12 cellular contexts compared by ENCODE assay signal in the genomic region with DNA sequence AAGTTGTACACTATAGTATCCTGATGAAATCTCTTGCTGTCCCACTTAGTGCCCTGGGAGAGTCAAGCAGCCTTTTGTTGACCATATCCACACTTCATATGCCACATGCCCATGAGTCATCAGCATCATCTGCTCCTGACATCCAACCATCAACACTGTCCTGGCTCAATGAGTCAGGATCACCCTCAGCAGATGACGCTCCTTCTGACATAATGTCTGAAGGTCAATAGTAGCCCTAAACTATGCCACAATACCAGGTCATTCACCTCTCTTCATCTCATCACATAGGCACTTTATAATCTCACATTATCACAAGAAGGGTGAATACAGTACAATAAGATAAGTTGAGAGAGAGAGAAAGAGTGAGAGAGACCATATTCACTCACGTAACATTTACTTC.
DNase-seq lines count a peak whose midpoint lies in the region; ATAC-seq, FAIRE-seq and TF ChIP-seq lines count a peak whose summit lies in the region.
"Had no signal": no experiment of that assay in that cellular context is flagged by ENCODE, and none has a peak within 500 bp of the region (broad histone marks: within the 10 kb centered on the region; RNA-seq: fewer than 3 reads in every experiment).

No MANE protein-coding gene starts in this region.

- no peaks in the 10 kb centered on the region for H3K9me2 ChIP-seq in hepatocyte (replicated peaks; ENCODE audit: insufficient read depth)

- no peak for TF ChIP-seq POLR2A in A549 (IDR thresholded peaks at IDR 0.05; ENCODE audit: low read length)

- no peaks in the 10 kb centered on the region for H3K36me3 Mint-ChIP-seq in activated T-helper 17 cell treated with anti-CD3 and anti-CD28 coated beads, Interleukin-2, amount 50 U/mL, for 72 hours (ENCODE audit: low read depth)

- H3K4me3 ChIP-seq in A549 = no peak overlapping the region
- no peak overlapping the region for H3K4me3 ChIP-seq in hepatocyte
- H3K4me3 ChIP-seq: right atrium auricular region had no signal

- H3K9me3 Mint-ChIP-seq in activated T-helper 17 cell treated with anti-CD3 and anti-CD28 coated beads, Interleukin-2, amount 50 U/mL, for 72 hours = peaks cover 3% of the 10 kb centered on the region

- H3K27me3 Mint-ChIP-seq in activated T-helper 17 cell treated with anti-CD3 and anti-CD28 coated beads, Interleukin-2, amount 50 U/mL, for 72 hours = peaks cover 8% of the 10 kb centered on the region

- H3K36me3 ChIP-seq in hepatocyte (replicated peaks; ENCODE audit: insufficient read depth, low read depth) = no peaks in the 10 kb centered on the region
- H3K36me3 ChIP-seq: right atrium auricular region had no signal

- no peak overlapping the region for H3K4me3 Mint-ChIP-seq in activated T-helper 17 cell treated with anti-CD3 and anti-CD28 coated beads, Interleukin-2, amount 50 U/mL, for 72 hours

- H3K27me3 ChIP-seq in hepatocyte = no peaks in the 10 kb centered on the region
- H3K27me3 ChIP-seq: right atrium auricular region had no signal

- no peaks in the 10 kb centered on the region for H3K79me2 ChIP-seq in hepatocyte

- H3K27ac ChIP-seq in A549 (peak overlapping the region; percentile 81 to 87), hepatocyte (no peak overlapping the region)
- H3K27ac ChIP-seq: right atrium auricular region had no signal

- no peak overlapping the region for H2AFZ ChIP-seq in hepatocyte

- H3K4me1 Mint-ChIP-seq in activated T-helper 17 cell treated with anti-CD3 and anti-CD28 coated beads, Interleukin-2, amount 50 U/mL, for 72 hours = no peaks in the 10 kb centered on the region

- FAIRE-seq in A549 (lab: Jason Lieb, UNC) = peak; percentile 86

- TF ChIP-seq RAD21 in A549 (conservative IDR thresholded peaks at IDR 0.05 in 1 of 2, IDR thresholded peaks at IDR 0.05 in 1 of 2) = peak in 1 of 2 experiments; percentile 47; a peak in 2 of 5 replicates

- H3K27ac Mint-ChIP-seq in activated T-helper 17 cell treated with anti-CD3 and anti-CD28 coated beads, Interleukin-2, amount 50 U/mL, for 72 hours = no peak overlapping the region

- no peak for TF ChIP-seq CTCF in A549 (IDR thresholded peaks at IDR 0.05)
- TF ChIP-seq CTCF in hepatocyte (IDR thresholded peaks at IDR 0.05; ENCODE audit: poor library complexity) = no peak

- peak; percentile 75 to 91; a peak in 3 of 5 replicates for TF ChIP-seq EP300 in A549 (IDR thresholded peaks at IDR 0.05)

- WGBS in A549 (ENCODE audit: missing lambda C conversion rate) = 45% methylated on average over 2 of the region's 2 CpGs
- WGBS in hepatocyte (ENCODE audit: low lambda C conversion rate, missing lambda C conversion rate) = 93% methylated on average over 2 of the region's 2 CpGs

- peak overlapping the region; percentile 55 for H3K4me2 ChIP-seq in A549
- no peak overlapping the region for H3K4me2 ChIP-seq in hepatocyte

- peaks cover 27% of the 10 kb centered on the region for H3K4me1 ChIP-seq in A549
- H3K4me1 ChIP-seq in hepatocyte (ENCODE audit: insufficient read depth) = no peaks in the 10 kb centered on the region
- H3K4me1 ChIP-seq: right atrium auricular region had no signal

- H3K9me3 ChIP-seq in A549 (no peaks in the 10 kb centered on the region), hepatocyte (ENCODE audit: low read depth) (no peaks in the 10 kb centered on the region)
- H3K9me3 ChIP-seq: right atrium auricular region had no signal

- CTCF ChIA-PET in A549 (lab: Yijun Ruan, JAX) = interaction anchor here (0.6 kb wide), 3 partner anchors 59 to 1055 kb away, joined by 3 read pairs; no protein-coding TSS in a partner anchor

- ATAC-seq in A549 (peak; percentile 95 to 99), HG03045 (IDR thresholded peaks at IDR 0.05; ENCODE audit: unreplicated experiment) (no peak)
- peak; percentile 42 for ATAC-seq in activated T-helper 17 cell treated with anti-CD3 and anti-CD28 coated beads, Interleukin-2, amount 50 U/mL, for 72 hours (replicated peaks)
- ATAC-seq: left ventricle myocardium superior had no signal

- DNase-seq in A549 (ENCODE audit: low read depth in 1 of 2, low spot score in 1 of 2) (peak; percentile 38 to 88), HPDE6-E6E7 (ENCODE audit: extremely low spot score) (peak; percentile 8), hepatocyte (ENCODE audit: low spot score) (peak; percentile 30), SIG-M5 treated with dmso at 0.1 percent for 504 hours (lab: John Stamatoyannopoulos, UW; ENCODE audit: unreplicated experiment) (no peak), GM19240 (ENCODE audit: insufficient read length, low spot score) (no peak), NOMO-1 treated with dmso at 0.1 percent for 144 hours (lab: John Stamatoyannopoulos, UW; ENCODE audit: unreplicated experiment) (no peak)
- DNase-seq: left ventricle myocardium superior, NCI-H2171 treated with DMSO at 0.1 percent for 48 hours, SIG-M5 had no signal

- no peaks in the 10 kb centered on the region for H4K20me1 ChIP-seq in hepatocyte (ENCODE audit: insufficient read depth, poor library complexity, severe bottlenecking)

- POLR2A ChIA-PET in A549 (lab: Yijun Ruan, JAX) = no interaction called here

TF ChIP-seq in A549, 52 proteins besides CTCF, POLR2A, EP300 and RAD21:
- TF ChIP-seq NFE2L2 (conservative IDR thresholded peaks at IDR 0.05; ENCODE audit: low read length) (no peak), FOSB (CRISPR knock-in tag; IDR thresholded peaks at IDR 0.05) (no peak), FOSL2 (IDR thresholded peaks at IDR 0.05) (peak; percentile 92), FOSL2 (CRISPR knock-in tag; IDR thresholded peaks at IDR 0.05) (peak; percentile 94), RFX5 (IDR thresholded peaks at IDR 0.05) (no peak), BCL3 (IDR thresholded peaks at IDR 0.05) (peak; percentile 54; the same call in 1 of the 3 replicates), USF2 (IDR thresholded peaks at IDR 0.05) (peak; percentile 62), JUN (IDR thresholded peaks at IDR 0.05) (peak; percentile 57 to 86; a peak in 2 of 5 replicates), JUNB (IDR thresholded peaks at IDR 0.05) (peak; percentile 96), SMC3 (IDR thresholded peaks at IDR 0.05) (peak; percentile 29; the same call in 1 of the 3 replicates)
- TF ChIP-seq, protein P1, sequence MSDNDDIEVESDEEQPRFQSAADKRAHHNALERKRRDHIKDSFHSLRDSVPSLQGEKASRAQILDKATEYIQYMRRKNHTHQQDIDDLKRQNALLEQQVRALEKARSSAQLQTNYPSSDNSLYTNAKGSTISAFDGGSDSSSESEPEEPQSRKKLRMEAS (IDR thresholded peaks at IDR 0.05) = peak; percentile 67

Comparison
In these comparisons a context has a peak if more than half of its experiments do, and no peak if none do; other contexts are left out.
1. DNase-seq: peak in A549 (2 of 2), HPDE6-E6E7 (single experiment) and hepatocyte (single experiment); none in SIG-M5 treated with dmso at 0.1 percent for 504 hours (single experiment), GM19240 (single experiment) and NOMO-1 treated with dmso at 0.1 percent for 144 hours (single experiment).